12 cellular contexts compared by ENCODE assay signal in genomic region chr2:46981662-46982351, GRCh38. TPM values are rescaled to one million over a fixed set of nuclear protein-coding genes. Genes with fewer than 3 reads are reported as not detected.
DNase-seq lines count a peak whose midpoint lies in the region; ATAC-seq and TF ChIP-seq lines count a peak whose summit lies in the region.
"Had no signal": no experiment of that assay in that cellular context is flagged by ENCODE, and none has a peak within 500 bp of the region (broad histone marks: within the 10 kb centered on the region; RNA-seq: fewer than 3 reads in every experiment).

No MANE protein-coding gene starts in this region.

- no peak for TF ChIP-seq CTCF in activated CD8-positive, alpha-beta T cell treated with anti-CD3 and anti-CD28 coated beads for 36 hours (IDR thresholded peaks at IDR 0.05)
- TF ChIP-seq CTCF in tibial nerve (IDR thresholded peaks at IDR 0.05), result no peak

- TF ChIP-seq EP300 in tibial nerve (IDR thresholded peaks at IDR 0.05), result no peak

- H3K27me3 Mint-ChIP-seq in activated naive CD4-positive, alpha-beta T cell treated with anti-CD3 and anti-CD28 coated beads, Interleukin-2, amount 10 ng/mL, durations not matched to agents 7 days and 5 days, result no peaks in the 10 kb centered on the region
- H3K27me3 Mint-ChIP-seq in activated CD8-positive, alpha-beta T cell treated with anti-CD3 and anti-CD28 coated beads for 36 hours, result no peaks in the 10 kb centered on the region

- H3K4me1 ChIP-seq in tibial nerve, result peaks cover 0 to 66% (median 42%) of the 10 kb centered on the region in 4 donors

- H3K4me3 Mint-ChIP-seq in activated naive CD4-positive, alpha-beta T cell treated with anti-CD3 and anti-CD28 coated beads, Interleukin-2, amount 10 ng/mL, durations not matched to agents 7 days and 5 days, result no peak overlapping the region
- no peak overlapping the region for H3K4me3 Mint-ChIP-seq in activated CD8-positive, alpha-beta T cell treated with anti-CD3 and anti-CD28 coated beads for 36 hours

- H3K27me3 ChIP-seq in tibial nerve, result no peaks in the 10 kb centered on the region

- TF ChIP-seq POLR2A in tibial nerve (IDR thresholded peaks at IDR 0.05), result no peak

- DNase-seq in activated naive CD4-positive, alpha-beta T cell treated with anti-CD3 and anti-CD28 coated beads, Interleukin-2, amount 10 ng/mL, durations not matched to agents 7 days and 5 days, result no peak
- no peak for DNase-seq in activated naive CD4-positive, alpha-beta T cell treated with anti-CD3 and anti-CD28 coated beads, Interleukin-2, amount 50 U/mL, for 16 hours
- DNase-seq in activated CD8-positive, alpha-beta T cell treated with anti-CD3 and anti-CD28 coated beads for 36 hours, result no peak
- peak; percentile 36 to 64 for DNase-seq in left colon
- DNase-seq in tibial nerve (ENCODE audit: low spot score in 2 of 2), result no peak
- no peak for DNase-seq in HUDEP-2 (lab: John Stamatoyannopoulos, UW; ENCODE audit: unreplicated experiment in 76 of 76)
- no peak for DNase-seq in NOMO-1 treated with dmso at 0.1 percent for 144 hours (lab: John Stamatoyannopoulos, UW; ENCODE audit: unreplicated experiment)
- DNase-seq: hypothalamus, NCI-H1105 treated with DMSO at 0.1 percent for 48 hours, NCI-H748 treated with DMSO at 0.1 percent for 48 hours had no signal

- H3K27ac Mint-ChIP-seq in activated naive CD4-positive, alpha-beta T cell treated with anti-CD3 and anti-CD28 coated beads, Interleukin-2, amount 10 ng/mL, durations not matched to agents 7 days and 5 days, result peak overlapping the region; percentile 76
- H3K27ac Mint-ChIP-seq in activated CD8-positive, alpha-beta T cell treated with anti-CD3 and anti-CD28 coated beads for 36 hours, result peak overlapping the region; percentile 71

- peaks cover 47% of the 10 kb centered on the region for H3K36me3 Mint-ChIP-seq in activated naive CD4-positive, alpha-beta T cell treated with anti-CD3 and anti-CD28 coated beads, Interleukin-2, amount 10 ng/mL, durations not matched to agents 7 days and 5 days
- peaks cover 44% of the 10 kb centered on the region for H3K36me3 Mint-ChIP-seq in activated CD8-positive, alpha-beta T cell treated with anti-CD3 and anti-CD28 coated beads for 36 hours (ENCODE audit: low read depth)

- H3K9me3 ChIP-seq in tibial nerve, result no peaks in the 10 kb centered on the region

- CTCF ChIA-PET in activated naive CD4-positive, alpha-beta T cell treated with anti-CD3 and anti-CD28 coated beads, Interleukin-2, amount 10 ng/mL, durations not matched to agents 7 days and 5 days (lab: Charles Lee), result interaction anchor here (0.6 kb wide), 1 partner anchor 81 kb away, joined by 3 read pairs; no protein-coding TSS in a partner anchor
- CTCF ChIA-PET in activated CD8-positive, alpha-beta T cell treated with anti-CD3 and anti-CD28 coated beads for 36 hours (lab: Charles Lee), result interaction anchor here (1.0 to 1.1 kb wide), 2 partner anchors 8 to 21 kb away, joined by 3 read pairs; no protein-coding TSS in a partner anchor

- no peak for ATAC-seq in activated CD8-positive, alpha-beta T cell treated with anti-CD3 and anti-CD28 coated beads for 36 hours
- ATAC-seq in left colon, result peak; percentile 86
- ATAC-seq in HG03159 (IDR thresholded peaks at IDR 0.05; ENCODE audit: unreplicated experiment), result no peak
- ATAC-seq: HCT116 had no signal

- no peak overlapping the region for H3K4me3 ChIP-seq in tibial nerve

- peaks cover 0 to 60% (median 0%) of the 10 kb centered on the region in 3 donors for H3K36me3 ChIP-seq in tibial nerve

- POLR2A ChIA-PET in activated CD8-positive, alpha-beta T cell treated with anti-CD3 and anti-CD28 coated beads for 36 hours (lab: Charles Lee), result no interaction called here

- intact Hi-C loops in activated CD8-positive, alpha-beta T cell treated with anti-CD3 and anti-CD28 coated beads for 36 hours (cut with micrococcal nuclease), result no loop called here
- intact Hi-C loops in left colon (cut with DNase I, micrococcal nuclease), result no loop called here

- H3K27ac ChIP-seq in tibial nerve, result peak overlapping the region in 3 of 4 donors; percentile 40 to 87 (median 41)

- WGBS in tibial nerve, 2 donors, result 77 to 91% methylated on average over 8 of the region's 8 CpGs

- no peaks in the 10 kb centered on the region for H3K9me3 Mint-ChIP-seq in activated naive CD4-positive, alpha-beta T cell treated with anti-CD3 and anti-CD28 coated beads, Interleukin-2, amount 10 ng/mL, durations not matched to agents 7 days and 5 days
- H3K9me3 Mint-ChIP-seq in activated CD8-positive, alpha-beta T cell treated with anti-CD3 and anti-CD28 coated beads for 36 hours, result no peaks in the 10 kb centered on the region

- peaks cover 95% of the 10 kb centered on the region for H3K4me1 Mint-ChIP-seq in activated naive CD4-positive, alpha-beta T cell treated with anti-CD3 and anti-CD28 coated beads, Interleukin-2, amount 10 ng/mL, durations not matched to agents 7 days and 5 days
- H3K4me1 Mint-ChIP-seq in activated CD8-positive, alpha-beta T cell treated with anti-CD3 and anti-CD28 coated beads for 36 hours (ENCODE audit: low read depth), result peaks cover 85% of the 10 kb centered on the region

RNA-seq across cellular contexts. Expression of gene TTC7A, which starts 40.8 kb away (rescaled TPM):
- total RNA-seq in activated CD8-positive, alpha-beta T cell treated with anti-CD3 and anti-CD28 coated beads for 36 hours, result 10 to 100 TPM; 51.6 to 54.7 TPM
- total RNA-seq in left colon (10 to 100 TPM; 37.1 to 43.4 TPM), tibial nerve (10 to 100 TPM; 37.4 to 59.8 (median 51.7) TPM)

Comparison
In these comparisons a context has a peak if more than half of its experiments do, and no peak if none do; other contexts are left out.
1. DNase-seq: peak in left colon (2 of 2); none in activated naive CD4-positive, alpha-beta T cell treated with anti-CD3 and anti-CD28 coated beads, Interleukin-2, amount 10 ng/mL, durations not matched to agents 7 days and 5 days (single experiment), activated naive CD4-positive, alpha-beta T cell treated with anti-CD3 and anti-CD28 coated beads, Interleukin-2, amount 50 U/mL, for 16 hours (single experiment), activated CD8-positive, alpha-beta T cell treated with anti-CD3 and anti-CD28 coated beads for 36 hours (single experiment), tibial nerve (0 of 2), HUDEP-2 (0 of 76) and NOMO-1 treated with dmso at 0.1 percent for 144 hours (single experiment).